8 cellular contexts compared by ENCODE assay signal in genomic region chr7:127080576-127080975, GRCh38.
"Had no signal": no experiment of that assay in that cellular context is flagged by ENCODE, and none has a peak within 500 bp of the region (broad histone marks: within the 10 kb centered on the region; RNA-seq: fewer than 3 reads in every experiment).

No MANE protein-coding gene starts in this region.

- H2AFZ ChIP-seq: GM23248 had no signal

- H3K9ac ChIP-seq: GM23248 had no signal

- H3K4me3 ChIP-seq: GM23248, K562 had no signal

- H3K27ac ChIP-seq: GM23248 had no signal

- H3K27ac Mint-ChIP-seq: H9 had no signal

- DNase-seq: GM23248, H9, HCEC 1CT, IMR-90 had no signal

- H3K9me3 Mint-ChIP-seq: H9 had no signal

- ATAC-seq: K562 had no signal

- H3K4me3 Mint-ChIP-seq: H9 had no signal

- FAIRE-seq: H1, H54, HTR-8/SVneo, K562 had no signal
